13 cellular contexts compared by ENCODE assay signal in genomic region chr1:162670928-162671663, GRCh38. TPM values are rescaled to one million over a fixed set of nuclear protein-coding genes. Genes with fewer than 3 reads are reported as not detected.
DNase-seq lines count a peak whose midpoint lies in the region; ATAC-seq and TF ChIP-seq lines count a peak whose summit lies in the region.
"Had no signal": no experiment of that assay in that cellular context is flagged by ENCODE, and none has a peak within 500 bp of the region (broad histone marks: within the 10 kb centered on the region; RNA-seq: fewer than 3 reads in every experiment).

No MANE protein-coding gene starts in this region.

- H3K4me1 Mint-ChIP-seq in T-helper 2 cell treated with Interferon-gamma antibody and Interleukin-4, amounts not matched to agents 5 μg/mL and 100 μg/mL, for 36 hours (ENCODE audit: low read depth) = no peaks in the 10 kb centered on the region

- H3K4me3 ChIP-seq in MG63 = no peak overlapping the region
- H3K4me3 ChIP-seq in colonic mucosa = no peak overlapping the region
- no peak overlapping the region for H3K4me3 ChIP-seq in right lobe of liver
- H3K4me3 ChIP-seq in thyroid gland (replicated peaks in 1 of 3) = no peak overlapping the region

- H3K27ac ChIP-seq in colonic mucosa = peak overlapping the region; percentile 17
- H3K27ac ChIP-seq in right lobe of liver = peak overlapping the region in 1 of 3 donors; percentile 29
- H3K27ac ChIP-seq in thyroid gland = peak overlapping the region in 2 of 3 donors; percentile 34 to 56

- H3K4me1 ChIP-seq in colonic mucosa (no peaks in the 10 kb centered on the region), right lobe of liver (no peaks in the 10 kb centered on the region), thyroid gland (no peaks in the 10 kb centered on the region)

- H3K9me3 Mint-ChIP-seq in T-helper 2 cell treated with Interferon-gamma antibody and Interleukin-4, amounts not matched to agents 5 μg/mL and 100 μg/mL, for 36 hours = no peaks in the 10 kb centered on the region
- H3K9me3 Mint-ChIP-seq: activated T-helper 2 cell treated with anti-CD3 and anti-CD28 coated beads, Interferon-gamma antibody, Interleukin-2, Interleukin-4, amounts not matched to agents 10 μg/mL and 5 μg/mL and 100 μg/mL, durations not matched to agents 14 hours and 24 hours and 36 hours had no signal

- H3K9me3 ChIP-seq in MG63 (no peaks in the 10 kb centered on the region), colonic mucosa (no peaks in the 10 kb centered on the region), right lobe of liver (no peaks in the 10 kb centered on the region), thyroid gland (no peaks in the 10 kb centered on the region)

- no peak overlapping the region for H3K9ac ChIP-seq in colonic mucosa (ENCODE audit: low read depth in 2 of 2, low read length in 2 of 2)

- no peaks in the 10 kb centered on the region for H3K27me3 ChIP-seq in MG63
- no peaks in the 10 kb centered on the region for H3K27me3 ChIP-seq in colonic mucosa
- H3K27me3 ChIP-seq in right lobe of liver = no peaks in the 10 kb centered on the region
- H3K27me3 ChIP-seq in thyroid gland = no peaks in the 10 kb centered on the region

- TF ChIP-seq POLR2A in right lobe of liver (IDR thresholded peaks at IDR 0.05) (no peak), thyroid gland (IDR thresholded peaks at IDR 0.05) (no peak)

- intact Hi-C loops in colonic mucosa (cut with DNase I) (no loop called here), right lobe of liver (cut with DNase I) (no loop called here), thyroid gland (cut with DNase I) (no loop called here)

- H3K27ac Mint-ChIP-seq in T-helper 2 cell treated with Interferon-gamma antibody and Interleukin-4, amounts not matched to agents 5 μg/mL and 100 μg/mL, for 36 hours = no peak overlapping the region
- H3K27ac Mint-ChIP-seq: activated T-helper 2 cell treated with anti-CD3 and anti-CD28 coated beads, Interferon-gamma antibody, Interleukin-2, Interleukin-4, amounts not matched to agents 10 μg/mL and 5 μg/mL and 100 μg/mL, durations not matched to agents 14 hours and 24 hours and 36 hours had no signal

- peaks cover 13% of the 10 kb centered on the region for H3K27me3 Mint-ChIP-seq in T-helper 2 cell treated with Interferon-gamma antibody and Interleukin-4, amounts not matched to agents 5 μg/mL and 100 μg/mL, for 36 hours (ENCODE audit: low read depth)

- H3K36me3 ChIP-seq in MG63 (peaks cover 30% of the 10 kb centered on the region), colonic mucosa (no peaks in the 10 kb centered on the region), right lobe of liver (no peaks in the 10 kb centered on the region), thyroid gland (no peaks in the 10 kb centered on the region)

- ATAC-seq in right lobe of liver = peak; percentile 51 to 81 (median 64)

- 35% methylated on average over 2 of the region's 8 CpGs for WGBS in right lobe of liver (ENCODE audit: insufficient coverage, low coverage, low lambda C conversion rate, missing lambda C conversion rate)
- WGBS in thyroid gland, 2 donors = 83 to 84% methylated on average over 8 of the region's 8 CpGs

- H3K4me3 Mint-ChIP-seq in T-helper 2 cell treated with Interferon-gamma antibody and Interleukin-4, amounts not matched to agents 5 μg/mL and 100 μg/mL, for 36 hours = no peak overlapping the region

- no peaks in the 10 kb centered on the region for H3K36me3 Mint-ChIP-seq in T-helper 2 cell treated with Interferon-gamma antibody and Interleukin-4, amounts not matched to agents 5 μg/mL and 100 μg/mL, for 36 hours (ENCODE audit: low read depth)

- DNase-seq in MG63 (peak; percentile 49), colonic mucosa (no peak), right lobe of liver (no peak), thyroid gland (no peak), NCI-H2081 treated with DMSO at 0.1 percent for 48 hours (lab: John Stamatoyannopoulos, UW) (no peak), NCI-H1694 (lab: John Stamatoyannopoulos, UW) (no peak)
- DNase-seq in T-helper 2 cell treated with Interferon-gamma antibody and Interleukin-4, amounts not matched to agents 5 μg/mL and 100 μg/mL, for 36 hours (ENCODE audit: low spot score) = no peak
- no peak for DNase-seq in activated CD8-positive, alpha-beta memory T cell treated with anti-CD3 and anti-CD28 coated beads, Interleukin-2, amount 50 U/mL, for 4 hours
- DNase-seq: activated CD4-positive, CD25-positive, alpha-beta regulatory T cell; DND-41; SHP77; stimulated activated CD4-positive, alpha-beta T cell treated with anti-CD3 and anti-CD28 coated beads, Interleukin-4, amount 100 ng/mL, for 24 hours had no signal

- TF ChIP-seq CTCF in colonic mucosa (IDR thresholded peaks at IDR 0.05) (no peak), right lobe of liver (IDR thresholded peaks at IDR 0.05) (no peak), thyroid gland (IDR thresholded peaks at IDR 0.05) (no peak)

RNA-seq across cellular contexts. Expression of gene DDR2, which starts 38.8 kb away (rescaled TPM):
- total RNA-seq in MG63 (2014; rRNA removed; shearing (Covaris generic); ENCODE audit: low replicate concordance) = 38.1 and 51.2 TPM in 2 replicates
- total RNA-seq in colonic mucosa (10 to 100 TPM in 1 of 2 donors, 1 to 10 TPM in 1; 7.6 to 26.5 TPM), right lobe of liver (1 to 10 TPM; 2.7 to 4.7 (median 3.1) TPM), thyroid gland (10 to 100 TPM; 40.9 to 88.8 (median 56.6) TPM)
